ENCODE assay signal across 11 cellular contexts in the genomic region with DNA sequence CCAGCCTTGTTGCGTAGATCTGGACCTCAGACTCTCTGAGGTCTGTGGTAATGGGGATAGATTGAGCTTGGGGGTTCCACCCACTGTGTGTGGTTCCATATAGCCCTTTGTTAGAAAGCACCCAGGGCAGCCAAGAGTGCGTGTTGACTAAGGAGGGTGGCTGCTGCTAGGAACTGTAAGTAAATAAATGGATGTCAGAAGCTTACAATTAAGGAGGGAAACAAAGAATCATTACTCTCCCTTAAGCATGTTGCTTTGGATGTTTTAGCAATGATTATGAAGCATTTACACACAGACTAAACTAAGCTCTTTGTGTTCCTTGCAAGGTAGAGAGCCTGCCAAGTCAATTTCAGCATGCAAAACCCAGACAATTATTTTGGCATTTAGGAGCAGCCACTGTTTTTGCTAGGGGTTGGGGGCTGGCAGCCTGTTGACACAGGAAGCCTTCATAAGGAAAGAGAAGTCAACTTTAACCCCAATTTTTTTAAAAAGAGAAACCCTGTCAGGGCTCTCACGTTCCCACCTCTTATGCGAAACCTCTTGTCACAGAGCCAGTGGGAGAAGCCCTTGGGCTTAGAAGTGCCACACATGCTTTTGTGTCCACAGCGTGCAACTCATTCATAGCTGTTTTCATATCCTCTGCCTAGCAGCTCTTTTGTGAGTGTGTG.
DNase-seq lines count a peak whose midpoint lies in the region; ATAC-seq and TF ChIP-seq lines count a peak whose summit lies in the region.
"Had no signal": no experiment of that assay in that cellular context is flagged by ENCODE, and none has a peak within 500 bp of the region (broad histone marks: within the 10 kb centered on the region; RNA-seq: fewer than 3 reads in every experiment).

No MANE protein-coding gene starts in this region.

- no peaks in the 10 kb centered on the region for H3K27me3 Mint-ChIP-seq in Caco-2 (ENCODE audit: insufficient read depth, unreplicated experiment)

- H3K4me2 ChIP-seq in parathyroid adenoma (ENCODE audit: low read length) = no peak overlapping the region

- no peaks in the 10 kb centered on the region for H3K79me2 ChIP-seq in parathyroid adenoma

- ATAC-seq in esophagus mucosa (peak; percentile 73), GM18519 (IDR thresholded peaks at IDR 0.05; ENCODE audit: low FRiP score, unreplicated experiment) (no peak)

- peak overlapping the region; percentile 7 for H3K27ac Mint-ChIP-seq in Caco-2 (ENCODE audit: unreplicated experiment)

- CTCF ChIA-PET in Caco-2 (lab: Charles Lee) = no interaction called here

- H3K36me3 ChIP-seq in Caco-2 (ENCODE audit: control insufficient read depth, insufficient read depth, low read length) (no peaks in the 10 kb centered on the region), parathyroid adenoma (ENCODE audit: control insufficient read depth, insufficient read depth, low read length) (no peaks in the 10 kb centered on the region), H7 (replicated peaks; ENCODE audit: control insufficient read depth, insufficient read depth, low read length) (no peaks in the 10 kb centered on the region)

- H3K27ac ChIP-seq in parathyroid adenoma = no peak overlapping the region
- H3K27ac ChIP-seq: C4-2B had no signal

- H3K4me3 ChIP-seq in Caco-2 (ENCODE audit: low read depth, low read length) = no peak overlapping the region
- no peak overlapping the region for H3K4me3 ChIP-seq in parathyroid adenoma (ENCODE audit: low read depth, low read length)
- H3K4me3 ChIP-seq in H7 (ENCODE audit: insufficient read depth, low read depth, low read length) = no peak overlapping the region

- H3K4me1 ChIP-seq in Caco-2 = peaks cover 50% of the 10 kb centered on the region
- peaks cover 3% of the 10 kb centered on the region for H3K4me1 ChIP-seq in parathyroid adenoma

- BruUV-seq in Caco-2 (replicated peaks; lab: Mats Ljungman, UMichigan) = no TSS peak

- TF ChIP-seq CTCF in Caco-2 (IDR thresholded peaks at IDR 0.05; ENCODE audit: insufficient read depth in 1 of 2, low read depth in 1 of 2, low read length in 1 of 2, severe bottlenecking in 1 of 2, unreplicated experiment in 1 of 2) = no peak
- TF ChIP-seq CTCF in parathyroid adenoma (IDR thresholded peaks at IDR 0.05) = no peak

- DNase-seq in Caco-2 (no peak), NCI-H2081 (lab: John Stamatoyannopoulos, UW) (peak; percentile 85 to 96), H7 (no peak)
- no peak for DNase-seq in activated CD4-positive, alpha-beta T cell treated with anti-CD3 and anti-CD28 coated beads for 48 hours
- no peak for DNase-seq in stimulated activated CD4-positive, alpha-beta T cell treated with anti-CD3 and anti-CD28 coated beads, Interleukin-2, amount 100 ng/mL, for 48 hours
- DNase-seq: activated CD4-positive, alpha-beta T cell treated with anti-CD3 and anti-CD28 coated beads, Interleukin-2, amount 50 U/mL, for 48 hours; stimulated activated CD4-positive, alpha-beta T cell treated with anti-CD3 and anti-CD28 coated beads, Interleukin-15, amount 100 ng/mL, for 24 hours had no signal

- peak overlapping the region; percentile 56 for H2AFZ ChIP-seq in parathyroid adenoma

- no peaks in the 10 kb centered on the region for H3K9me3 ChIP-seq in Caco-2
- H3K9me3 ChIP-seq in parathyroid adenoma (ENCODE audit: control insufficient read depth, low read length) = no peaks in the 10 kb centered on the region

- POLR2A ChIA-PET in Caco-2 (lab: Charles Lee) = no interaction called here

- intact Hi-C loops in Caco-2 (cut with micrococcal nuclease; ENCODE audit: unreplicated experiment) = no loop called here

- H3K9ac ChIP-seq in parathyroid adenoma = no peak overlapping the region

- H3K4me3 Mint-ChIP-seq in Caco-2 (ENCODE audit: unreplicated experiment) = no peak overlapping the region

- peaks cover 15% of the 10 kb centered on the region for H3K36me3 Mint-ChIP-seq in Caco-2 (ENCODE audit: insufficient read depth, unreplicated experiment)

- no peaks in the 10 kb centered on the region for H3K9me3 Mint-ChIP-seq in Caco-2 (ENCODE audit: unreplicated experiment)

- H3K27me3 ChIP-seq in Caco-2 (replicated peaks; ENCODE audit: control insufficient read depth, insufficient read depth, low read length) (no peaks in the 10 kb centered on the region), parathyroid adenoma (ENCODE audit: control insufficient read depth, insufficient read depth, low read length) (no peaks in the 10 kb centered on the region), H7 (ENCODE audit: control insufficient read depth, insufficient read depth, low read length) (no peaks in the 10 kb centered on the region)

- peaks cover 38% of the 10 kb centered on the region for H3K4me1 Mint-ChIP-seq in Caco-2 (ENCODE audit: low read depth, unreplicated experiment)

Comparison
In these comparisons a context has a peak if more than half of its experiments do, and no peak if none do; other contexts are left out.
1. DNase-seq: peak in NCI-H2081 (2 of 2); none in Caco-2 (0 of 2), activated CD4-positive, alpha-beta T cell treated with anti-CD3 and anti-CD28 coated beads for 48 hours (single experiment), H7 (single experiment) and stimulated activated CD4-positive, alpha-beta T cell treated with anti-CD3 and anti-CD28 coated beads, Interleukin-2, amount 100 ng/mL, for 48 hours (0 of 2).